ENCODE assay signal across 29 cellular contexts in the genomic region with DNA sequence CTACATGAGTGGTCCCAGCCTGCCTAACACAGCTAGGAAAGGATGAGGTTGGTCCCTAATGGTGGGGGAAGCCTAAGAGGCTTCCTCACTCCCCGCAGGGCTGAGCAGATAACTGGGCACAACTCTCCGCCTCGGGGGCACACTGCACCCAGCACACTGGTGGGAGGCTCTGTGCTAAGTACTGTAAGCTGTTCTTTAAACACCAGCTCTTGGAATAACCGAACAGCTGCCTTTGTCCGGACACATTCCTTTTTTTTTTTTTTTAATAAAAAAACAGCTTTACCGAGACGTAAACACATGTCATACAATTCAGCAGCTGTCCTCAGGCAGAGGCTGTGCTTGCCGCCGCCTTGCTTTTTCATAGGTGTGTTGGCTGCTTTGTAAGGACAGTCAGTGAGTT. TPM values are rescaled to one million over a fixed set of nuclear protein-coding genes. Genes with fewer than 3 reads are reported as not detected.
"Had no signal": no experiment of that assay in that cellular context is flagged by ENCODE, and none has a peak within 500 bp of the region (broad histone marks: within the 10 kb centered on the region; RNA-seq: fewer than 3 reads in every experiment).

No MANE protein-coding gene starts in this region.

- H3K4me3 ChIP-seq: ascending aorta, left ventricle myocardium inferior, pancreas, skin epidermis, thyroid gland, upper lobe of right lung had no signal

- H3K9me3 ChIP-seq: ascending aorta, left ventricle myocardium inferior, pancreas, thyroid gland, upper lobe of right lung had no signal

- H3K4me3 Mint-ChIP-seq: activated B cell treated with CpG ODN at 0.5 μM for 24 hours; activated CD4-positive, alpha-beta T cell treated with anti-CD3 and anti-CD28 coated beads for 36 hours; activated T-cell treated with anti-CD3 and anti-CD28 coated beads, Interleukin-2, amount 50 U/mL, for 24 hours; activated T-helper 17 cell treated with anti-CD3 and anti-CD28 coated beads, Interleukin-2, amount 50 U/mL, for 72 hours; dendritic cell treated with granulocyte-macrophage colony-stimulating factor and Interleukin-4, amounts not matched to agents 40 ng/mL and 50 ng/mL, for 4 days; nephron progenitor cell; stimulated activated naive CD8-positive, alpha-beta T cell treated with anti-CD3 and anti-CD28 coated beads, Interleukin-15, Interleukin-2, amounts not matched to agents 100 ng/mL and 50 ng/mL, for 24 hours had no signal

- ATAC-seq: activated CD4-positive, alpha-beta T cell treated with anti-CD3 and anti-CD28 coated beads for 36 hours; activated naive CD4-positive, alpha-beta T cell treated with anti-CD3 and anti-CD28 coated beads, Interleukin-2, amount 50 U/mL, for 72 hours; activated T-helper 17 cell treated with anti-CD3 and anti-CD28 coated beads, Interleukin-2, amount 50 U/mL, for 72 hours; pancreas; right cardiac atrium; upper lobe of right lung had no signal

- H3K27ac ChIP-seq: ascending aorta, brain microvascular endothelial cell, left ventricle myocardium inferior, pancreas, skin epidermis, thyroid gland, upper lobe of right lung had no signal

- H3K9me3 Mint-ChIP-seq: activated B cell treated with CpG ODN at 0.5 μM for 24 hours; activated naive CD4-positive, alpha-beta T cell treated with anti-CD3 and anti-CD28 coated beads, Interleukin-2, amount 50 U/mL, for 72 hours; activated T-cell treated with anti-CD3 and anti-CD28 coated beads, Interleukin-2, amount 50 U/mL, for 24 hours; activated T-helper 17 cell treated with anti-CD3 and anti-CD28 coated beads, Interleukin-2, amount 50 U/mL, for 72 hours; dendritic cell treated with granulocyte-macrophage colony-stimulating factor and Interleukin-4, amounts not matched to agents 40 ng/mL and 50 ng/mL, for 4 days; nephron progenitor cell; stimulated activated naive CD8-positive, alpha-beta T cell treated with anti-CD3 and anti-CD28 coated beads, Interleukin-15, Interleukin-2, amounts not matched to agents 100 ng/mL and 50 ng/mL, for 24 hours had no signal

- H3K27me3 ChIP-seq: ascending aorta, brain microvascular endothelial cell, pancreas, thyroid gland, upper lobe of right lung had no signal

- H3K27me3 Mint-ChIP-seq: activated B cell treated with CpG ODN at 0.5 μM for 24 hours; activated CD4-positive, alpha-beta T cell treated with anti-CD3 and anti-CD28 coated beads for 36 hours; activated T-cell treated with anti-CD3 and anti-CD28 coated beads, Interleukin-2, amount 50 U/mL, for 24 hours; activated T-helper 17 cell treated with anti-CD3 and anti-CD28 coated beads, Interleukin-2, amount 50 U/mL, for 72 hours; dendritic cell treated with granulocyte-macrophage colony-stimulating factor and Interleukin-4, amounts not matched to agents 40 ng/mL and 50 ng/mL, for 4 days; stimulated activated naive CD8-positive, alpha-beta T cell treated with anti-CD3 and anti-CD28 coated beads, Interleukin-15, Interleukin-2, amounts not matched to agents 100 ng/mL and 50 ng/mL, for 24 hours had no signal

- H3K27ac Mint-ChIP-seq: activated naive CD4-positive, alpha-beta T cell treated with anti-CD3 and anti-CD28 coated beads, Interleukin-2, amount 50 U/mL, for 72 hours; activated T-helper 17 cell treated with anti-CD3 and anti-CD28 coated beads, Interleukin-2, amount 50 U/mL, for 72 hours; dendritic cell treated with granulocyte-macrophage colony-stimulating factor and Interleukin-4, amounts not matched to agents 40 ng/mL and 50 ng/mL, for 4 days; nephron progenitor cell; stimulated activated naive CD8-positive, alpha-beta T cell treated with anti-CD3 and anti-CD28 coated beads, Interleukin-15, Interleukin-2, amounts not matched to agents 100 ng/mL and 50 ng/mL, for 24 hours had no signal

- DNase-seq: activated B cell treated with CpG ODN at 0.5 μM for 24 hours; activated CD4-positive, alpha-beta T cell treated with anti-CD3 and anti-CD28 coated beads for 36 hours; activated CD4-positive, alpha-beta T cell treated with anti-CD3 and anti-CD28 coated beads, Interleukin-2, amount 50 U/mL, for 4 hours; activated CD8-positive, alpha-beta memory T cell treated with anti-CD3 and anti-CD28 coated beads for 24 hours; activated CD8-positive, alpha-beta memory T cell treated with anti-CD3 and anti-CD28 coated beads, Interleukin-2, amount 50 U/mL, for 4 hours; activated T-cell treated with anti-CD3 and anti-CD28 coated beads, Interleukin-2, amount 50 U/mL, for 24 hours; brain microvascular endothelial cell; caudate nucleus; effector CD4-positive, alpha-beta T cell; erythroblast; foreskin melanocyte; hippocampal formation; left ventricle myocardium inferior; mammary epithelial cell; midbrain; nephron progenitor cell; pancreas; stimulated activated CD4-positive, alpha-beta T cell treated with anti-CD3 and anti-CD28 coated beads, Interleukin-1b, Interleukin-23, amount 100 ng/mL, for 48 hours; substantia nigra; T1000; thyroid gland; upper lobe of right lung had no signal

RNA-seq across cellular contexts. Expression of a gene that starts 38.2 kb away (rescaled TPM):
- total RNA-seq: activated B cell treated with CpG ODN at 0.5 μM for 24 hours, ascending aorta had no signal
